ENCODE assay signal across 30 cellular contexts in the genomic region with DNA sequence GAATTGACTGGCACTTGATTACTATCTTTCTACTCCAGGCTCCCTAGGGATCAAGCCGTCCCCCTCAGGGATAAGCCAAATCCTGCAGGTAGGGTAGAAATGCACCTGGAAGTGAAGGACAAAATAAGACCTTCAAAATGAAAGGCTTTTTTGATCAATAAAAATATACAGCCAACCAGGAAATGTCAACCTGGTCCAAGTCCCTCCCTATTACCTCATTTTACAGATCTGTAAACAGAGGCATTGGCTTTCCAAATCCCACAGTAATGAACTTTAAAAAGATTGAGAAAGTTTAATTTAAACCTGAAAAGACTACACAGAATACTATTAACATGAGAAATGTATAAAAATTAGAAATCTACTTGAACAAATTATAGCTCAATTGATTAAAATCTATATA. TPM values are rescaled to one million over a fixed set of nuclear protein-coding genes. Genes with fewer than 3 reads are reported as not detected.
DNase-seq lines count a peak whose midpoint lies in the region; ATAC-seq, FAIRE-seq and TF ChIP-seq lines count a peak whose summit lies in the region.
"Had no signal": no experiment of that assay in that cellular context is flagged by ENCODE, and none has a peak within 500 bp of the region (broad histone marks: within the 10 kb centered on the region; RNA-seq: fewer than 3 reads in every experiment).

No MANE protein-coding gene starts in this region.

- FAIRE-seq in HepG2 (lab: Jason Lieb, UNC), result no peak
- FAIRE-seq: A204.1, GM12892, GM19239, K562 had no signal

- no peak overlapping the region for H3K4me3 ChIP-seq in liver (ENCODE audit: low read depth in 1 of 3, low read length in 3 of 3)
- no peak overlapping the region for H3K4me3 ChIP-seq in HepG2 (replicated peaks in 1 of 3; ENCODE audit: insufficient read depth in 1 of 3, low read depth in 2 of 3, low read length in 3 of 3)
- H3K4me3 ChIP-seq in BE2C (ENCODE audit: low read depth, low read length), result no peak overlapping the region
- H3K4me3 ChIP-seq: GM23248, K562 had no signal

- peaks cover 11% of the 10 kb centered on the region for H3K4me1 Mint-ChIP-seq in T-helper 17 cell
- H3K4me1 Mint-ChIP-seq in stimulated activated naive B cell treated with anti-CD40 and anti-IgM and Interleukin-4, amounts not matched to agents 10 μg/mL and 1 μg/mL and 100 μg/mL, for 72 hours, result peaks cover 6 to 19% of the 10 kb centered on the region in 2 donors

- in situ Hi-C loops in HepG2 (cut with HindIII; ENCODE audit: extremely low pct_ligation_motif_present, low pct_unique_long_range_greater_than_20kb), result loop anchor here (5.0 to 25.0 kb wide), 2 partner anchors 197 to 477 kb away; no protein-coding TSS in a partner anchor

- H3K27ac ChIP-seq in liver (ENCODE audit: low read depth in 1 of 2, low read length in 2 of 2), result peak overlapping the region; percentile 58 to 77
- no peak overlapping the region for H3K27ac ChIP-seq in HepG2 (ENCODE audit: extremely low read length, insufficient read depth, low read length)
- H3K27ac ChIP-seq: GM23248, RWPE1 had no signal

- peak overlapping the region; percentile 29 for H3K27ac Mint-ChIP-seq in T-helper 17 cell
- peak overlapping the region; percentile 70 for H3K27ac Mint-ChIP-seq in stimulated activated naive B cell treated with anti-CD40 and anti-IgM and Interleukin-4, amounts not matched to agents 10 μg/mL and 1 μg/mL and 100 μg/mL, for 72 hours

- TF ChIP-seq POLR2A in HepG2 (IDR thresholded peaks at IDR 0.05; ENCODE audit: insufficient read depth in 1 of 2, low read depth in 2 of 2, low read length in 2 of 2), result no peak

- POLR2A ChIA-PET in HepG2 (lab: Yijun Ruan, JAX), result no interaction called here

- TF ChIP-seq CTCF in liver (IDR thresholded peaks at IDR 0.05; ENCODE audit: low read depth, low read length, missing input control), result no peak
- no peak for TF ChIP-seq CTCF in HepG2 (CRISPR knock-in tag; IDR thresholded peaks at IDR 0.05)
- TF ChIP-seq CTCF in BE2C (IDR thresholded peaks at IDR 0.05; ENCODE audit: low read depth, low read length), result no peak

- BruUV-seq in HepG2 (replicated peaks; lab: Mats Ljungman, UMichigan), result no TSS peak

- intact Hi-C loops in HepG2 (cut with micrococcal nuclease; ENCODE audit: unreplicated experiment), result loop anchor here (5.0 kb wide), 1 partner anchor 72 kb away; no protein-coding TSS in a partner anchor

- H2AFZ ChIP-seq in HepG2 (ENCODE audit: low read length), result no peak overlapping the region
- H2AFZ ChIP-seq: GM23248 had no signal

- H3K27me3 ChIP-seq in liver (ENCODE audit: control insufficient read depth in 4 of 4, insufficient read depth in 4 of 4, low read length in 3 of 4) (no peaks in the 10 kb centered on the region), HepG2 (ENCODE audit: control insufficient read depth in 1 of 2, insufficient read depth in 2 of 2, low read length in 2 of 2) (no peaks in the 10 kb centered on the region), BE2C (no peaks in the 10 kb centered on the region)

- no peak overlapping the region for H3K4me3 Mint-ChIP-seq in T-helper 17 cell
- H3K4me3 Mint-ChIP-seq in stimulated activated naive B cell treated with anti-CD40 and anti-IgM and Interleukin-4, amounts not matched to agents 10 μg/mL and 1 μg/mL and 100 μg/mL, for 72 hours, result no peak overlapping the region
- H3K4me3 Mint-ChIP-seq: CD14-positive monocyte; CD8-positive, alpha-beta memory T cell; H9 had no signal

- H3K4me1 ChIP-seq in liver (ENCODE audit: control insufficient read depth in 4 of 4, insufficient read depth in 4 of 4, low read length in 3 of 4) (peaks cover 6 to 17% (median 9%) of the 10 kb centered on the region in 4 donors), HepG2 (ENCODE audit: insufficient read depth, low read length) (peaks cover 15% of the 10 kb centered on the region), BE2C (no peaks in the 10 kb centered on the region)

- H3K27me3 Mint-ChIP-seq in T-helper 17 cell, result no peaks in the 10 kb centered on the region
- no peaks in the 10 kb centered on the region for H3K27me3 Mint-ChIP-seq in stimulated activated naive B cell treated with anti-CD40 and anti-IgM and Interleukin-4, amounts not matched to agents 10 μg/mL and 1 μg/mL and 100 μg/mL, for 72 hours
- H3K27me3 Mint-ChIP-seq: CD8-positive, alpha-beta memory T cell had no signal

- H3K9me3 ChIP-seq in liver (ENCODE audit: control insufficient read depth in 4 of 4, low read length in 3 of 4), result no peaks in the 10 kb centered on the region
- no peaks in the 10 kb centered on the region for H3K9me3 ChIP-seq in HepG2 (ENCODE audit: low read length)
- no peaks in the 10 kb centered on the region for H3K9me3 ChIP-seq in T-helper 17 cell (ENCODE audit: control insufficient read depth, low read length, poor library complexity, severe bottlenecking)
- H3K9me3 ChIP-seq in BE2C, result no peaks in the 10 kb centered on the region

- H3K4me2 ChIP-seq in HepG2 (ENCODE audit: low read depth, low read length), result no peak overlapping the region

- no peaks in the 10 kb centered on the region for H3K79me2 ChIP-seq in HepG2 (ENCODE audit: insufficient read depth, low read length)

- no peaks in the 10 kb centered on the region for H3K36me3 Mint-ChIP-seq in T-helper 17 cell (ENCODE audit: low read depth)
- H3K36me3 Mint-ChIP-seq in stimulated activated naive B cell treated with anti-CD40 and anti-IgM and Interleukin-4, amounts not matched to agents 10 μg/mL and 1 μg/mL and 100 μg/mL, for 72 hours, result peaks cover 30 to 59% of the 10 kb centered on the region in 2 donors

- ATAC-seq in HepG2 (no peak), T-helper 17 cell (no peak), left lobe of liver (peak; percentile 21), GM21576 (IDR thresholded peaks at IDR 0.05; ENCODE audit: unreplicated experiment) (no peak), GM18498 (IDR thresholded peaks at IDR 0.05; ENCODE audit: unreplicated experiment) (no peak)
- no peak for ATAC-seq in stimulated activated naive B cell treated with anti-CD40 and anti-IgM and Interleukin-4, amounts not matched to agents 10 μg/mL and 1 μg/mL and 100 μg/mL, for 72 hours (replicated peaks)
- ATAC-seq: K562, Panc1 had no signal

- WGBS in liver, result 62% methylated on average over 1 of the region's 1 CpG
- WGBS in HepG2 (ENCODE audit: low lambda C conversion rate), result 100% methylated on average over 1 of the region's 1 CpG

- H3K36me3 ChIP-seq in liver (ENCODE audit: control insufficient read depth in 4 of 4, insufficient read depth in 3 of 4, low read depth in 1 of 4, low read length in 3 of 4), result peaks cover 0 to 5% (median 3%) of the 10 kb centered on the region in 4 donors
- peaks cover 0 to 13% of the 10 kb centered on the region in 2 experiments; a peak in 3 of 5 replicates for H3K36me3 ChIP-seq in HepG2 (replicated peaks in 1 of 2; ENCODE audit: control insufficient read depth in 1 of 2, insufficient read depth in 2 of 2, low read length in 2 of 2)
- H3K36me3 ChIP-seq in BE2C, result peaks cover 4% of the 10 kb centered on the region; the same call in 1 of the 2 replicates

- TF ChIP-seq RAD21 in liver (IDR thresholded peaks at IDR 0.05) (peak in 1 of 2 donors; percentile 16), HepG2 (CRISPR knock-in tag; IDR thresholded peaks at IDR 0.05) (no peak)

- H4K20me1 ChIP-seq in HepG2 (ENCODE audit: insufficient read depth, low read length), result no peaks in the 10 kb centered on the region

- no peaks in the 10 kb centered on the region for H3K9me3 Mint-ChIP-seq in stimulated activated naive B cell treated with anti-CD40 and anti-IgM and Interleukin-4, amounts not matched to agents 10 μg/mL and 1 μg/mL and 100 μg/mL, for 72 hours
- H3K9me3 Mint-ChIP-seq: CD8-positive, alpha-beta memory T cell; H9 had no signal

- CTCF ChIA-PET in HepG2 (lab: Yijun Ruan, JAX; ENCODE audit: low intra/inter-chr PET ratio, low total read pairs), result no interaction called here

- H3K9ac ChIP-seq in liver (ENCODE audit: low read depth in 1 of 2, low read length in 2 of 2), result no peak overlapping the region
- H3K9ac ChIP-seq in HepG2 (ENCODE audit: insufficient read depth, low read depth, low read length), result no peak overlapping the region
- H3K9ac ChIP-seq: GM23248 had no signal

- TF ChIP-seq EP300 in HepG2 (IDR thresholded peaks at IDR 0.05; ENCODE audit: low read depth in 2 of 2, low read length in 2 of 2) (no peak), HepG2 (CRISPR knock-in tag; IDR thresholded peaks at IDR 0.05; ENCODE audit: borderline replicate concordance) (no peak)

- DNase-seq in HepG2 (ENCODE audit: low spot score) (no peak), T-helper 17 cell (no peak), left lobe of liver (ENCODE audit: low spot score) (no peak), BE2C (no peak)
- no peak for DNase-seq in stimulated activated naive B cell treated with anti-CD40 and anti-IgM and Interleukin-4, amounts not matched to agents 10 μg/mL and 1 μg/mL and 100 μg/mL, for 72 hours
- DNase-seq: AML-193; CD8-positive, alpha-beta memory T cell; DMS 273 treated with DMSO at 0.1 percent for 48 hours; DMS79; GM23248; H9; Kasumi-1; MV-4-11; NCI-H1105; NCI-H1436 treated with DMSO at 0.1 percent for 48 hours; NCI-H187 treated with DMSO at 0.1 percent for 48 hours; NCI-H524; NCI-H774; NK-92 treated with Interleukin-12 subunit alpha and Interleukin-12 subunit beta, amount 100 ng/mL, for 24 hours; SHP77 had no signal

RNA-seq across cellular contexts. Expression of gene UPF2, which starts 53.7 kb away (rescaled TPM):
- total RNA-seq in liver, result 10 to 100 TPM; 16.4 to 19.6 TPM
- polyA plus RNA-seq in liver, result 10 to 100 TPM in 1 of 2 donors, 1 to 10 TPM in 1; 6.6 to 16.3 TPM
- 14.5 and 21.8 TPM in 2 replicates for total RNA-seq in HepG2 (2016; rRNA removed; fragmentation: Illumina TruSeq; extraction: Trizol)
- 9.1 and 11.7 TPM in 2 replicates for total RNA-seq in HepG2 (2016; cell fraction: cytosol; rRNA removed; fragmentation: Illumina TruSeq; extraction: Trizol; ENCODE audit: low read depth)
- total RNA-seq in HepG2 (2016; cell fraction: insoluble cytoplasmic fraction; rRNA removed; fragmentation: Illumina TruSeq; extraction: Trizol), result 15.1 and 21.6 TPM in 2 replicates
- 6.1 and 6.9 TPM in 2 replicates for total RNA-seq in HepG2 (2016; cell fraction: membrane; rRNA removed; fragmentation: Illumina TruSeq; extraction: Trizol)
- total RNA-seq in HepG2 (2016; cell fraction: nucleus; rRNA removed; fragmentation: Illumina TruSeq; extraction: Trizol), result 17.2 and 19.6 TPM in 2 replicates
- polyA plus RNA-seq in HepG2 (2011; rRNA removed), result 5.7 and 6.2 TPM in 2 replicates
- 2.8 and 4.5 TPM in 2 replicates for polyA plus RNA-seq in HepG2 (2011; cell fraction: cytosol; rRNA removed)
- 3.2 and 4.2 TPM in 2 replicates for polyA plus RNA-seq in HepG2 (2011; cell fraction: nucleus; rRNA removed)
- 8.2 and 11.6 TPM in 2 replicates for polyA plus RNA-seq in HepG2 (2012)
- 0.57 and 0.61 TPM in 2 replicates for polyA plus RNA-seq in HepG2 (2016; cell fraction: cytosol; fragmentation: Illumina TruSeq; extraction: Trizol; ENCODE audit: low read depth)
- polyA plus RNA-seq in HepG2 (2016; cell fraction: insoluble cytoplasmic fraction; fragmentation: Illumina TruSeq; extraction: Trizol; ENCODE audit: low read depth), result 15.8 and 18.5 TPM in 2 replicates
- polyA plus RNA-seq in HepG2 (2016; cell fraction: membrane; fragmentation: Illumina TruSeq; extraction: Trizol; ENCODE audit: low read depth), result 1.3 and 1.7 TPM in 2 replicates
- polyA plus RNA-seq in HepG2 (2016; cell fraction: nucleus; fragmentation: Illumina TruSeq; extraction: Trizol; ENCODE audit: insufficient read depth, low read depth), result 14.3 and 16.1 TPM in 2 replicates
- polyA minus RNA-seq in HepG2 (2011; rRNA and poly(A)+ RNA removed; ENCODE audit: low replicate concordance), result 2.5 and 5.9 TPM in 2 replicates
- polyA minus RNA-seq in HepG2 (2011; cell fraction: cytosol; rRNA and poly(A)+ RNA removed), result 5.9 and 6.1 TPM in 2 replicates
- 18.9 and 21.9 TPM in 2 replicates for polyA minus RNA-seq in HepG2 (2011; cell fraction: nucleus; rRNA and poly(A)+ RNA removed)
- total RNA-seq in T-helper 17 cell, result 10 to 100 TPM; 21.5 to 24.7 TPM
- 9.3 TPM for total RNA-seq in left lobe of liver
- 13.3 TPM for polyA plus RNA-seq in BE2C (2012; ENCODE audit: insufficient read depth, insufficient read length, low read depth)
